ENCODE assay signal across 13 cellular contexts in the genomic region with DNA sequence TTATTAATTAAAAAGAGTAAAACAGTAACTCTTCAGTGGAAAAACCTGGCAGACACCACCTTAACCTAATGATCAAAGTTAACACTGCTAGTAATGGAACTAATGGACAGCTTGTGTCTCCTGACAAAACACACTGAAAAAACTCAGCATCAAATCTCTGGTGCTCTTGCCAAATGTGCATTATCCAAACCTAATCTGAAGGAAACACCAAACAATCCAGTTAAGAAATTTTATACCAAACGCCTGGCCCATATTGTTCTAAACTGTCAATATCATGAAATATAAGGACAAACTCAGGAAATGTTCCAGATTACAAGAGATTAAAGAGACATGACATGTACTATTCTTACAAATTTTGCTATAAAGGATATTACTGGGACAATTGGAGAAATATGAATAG. TPM values are rescaled to one million over a fixed set of nuclear protein-coding genes. Genes with fewer than 3 reads are reported as not detected.
DNase-seq lines count a peak whose midpoint lies in the region; ATAC-seq and TF ChIP-seq lines count a peak whose summit lies in the region.
"Had no signal": no experiment of that assay in that cellular context is flagged by ENCODE, and none has a peak within 500 bp of the region (broad histone marks: within the 10 kb centered on the region; RNA-seq: fewer than 3 reads in every experiment).

No MANE protein-coding gene starts in this region.

- DNase-seq in A673 (ENCODE audit: low spot score) (no peak), pulmonary artery endothelial cell (ENCODE audit: low read depth, low spot score) (peak; percentile 13), right cardiac atrium (no peak), SKM-1 treated with dmso at 0.1 percent for 144 hours (lab: John Stamatoyannopoulos, UW; ENCODE audit: unreplicated experiment) (no peak)
- no peak for DNase-seq in CD4-positive, alpha-beta T cell
- no peak for DNase-seq in central memory CD8-positive, alpha-beta T cell (ENCODE audit: low spot score in 2 of 2)
- DNase-seq: Caco-2; CD8-positive, alpha-beta memory T cell; DMS53; GM23248 had no signal

- ATAC-seq in CD4-positive, alpha-beta T cell (ENCODE audit: poor library complexity): no peak
- ATAC-seq in central memory CD8-positive, alpha-beta T cell (replicated peaks; ENCODE audit: extremely low read depth, poor library complexity, severe bottlenecking): no peak
- ATAC-seq in right cardiac atrium (no peak), HG02973 (IDR thresholded peaks at IDR 0.05; ENCODE audit: unreplicated experiment) (no peak)
- ATAC-seq: A549 had no signal

- peaks cover 48% of the 10 kb centered on the region for H3K4me1 Mint-ChIP-seq in CD4-positive, alpha-beta T cell (ENCODE audit: low read depth)
- peaks cover 38% of the 10 kb centered on the region for H3K4me1 Mint-ChIP-seq in central memory CD8-positive, alpha-beta T cell

- POLR2A ChIA-PET in A673 (lab: Charles Lee; ENCODE audit: low non-redundant PET): no interaction called here
- POLR2A ChIA-PET in CD4-positive, alpha-beta T cell (lab: Charles Lee): interaction anchor here (1.0 kb wide), 1 partner anchor 10 kb away, joined by 3 read pairs; the partner anchor contains the start of gene RSL24D1

- H3K4me3 ChIP-seq in A673 (ENCODE audit: low read depth, low read length, poor library complexity, severe bottlenecking): no peak overlapping the region
- no peak overlapping the region for H3K4me3 ChIP-seq in right cardiac atrium (ENCODE audit: low read length)
- H3K4me3 ChIP-seq: A549, GM23248 had no signal

- H3K36me3 Mint-ChIP-seq in CD4-positive, alpha-beta T cell (ENCODE audit: low read depth): peaks cover 98% of the 10 kb centered on the region
- peaks cover 65% of the 10 kb centered on the region for H3K36me3 Mint-ChIP-seq in central memory CD8-positive, alpha-beta T cell (ENCODE audit: insufficient read depth)

- H3K27me3 ChIP-seq in A673 (replicated peaks; ENCODE audit: insufficient read depth, low read depth, low read length, poor library complexity) (no peaks in the 10 kb centered on the region), right cardiac atrium (ENCODE audit: control insufficient read depth, insufficient read depth) (no peaks in the 10 kb centered on the region)
- H3K27me3 ChIP-seq in CD4-positive, alpha-beta T cell (ENCODE audit: control insufficient read depth, insufficient read depth, low read length): no peaks in the 10 kb centered on the region

- H3K27ac ChIP-seq in A673 (ENCODE audit: low read depth, low read length, poor library complexity, severe bottlenecking) (peak overlapping the region; percentile 7), right cardiac atrium (ENCODE audit: low read length) (no peak overlapping the region)
- H3K27ac ChIP-seq in CD4-positive, alpha-beta T cell (ENCODE audit: low read depth, low read length): no peak overlapping the region
- H3K27ac ChIP-seq: A549, GM23248 had no signal

- no peak for TF ChIP-seq CTCF in A673 (conservative IDR thresholded peaks at IDR 0.05; ENCODE audit: low read depth, low read length)
- TF ChIP-seq CTCF in CD4-positive, alpha-beta T cell (IDR thresholded peaks at IDR 0.05): no peak

- BruUV-seq in A673 (replicated peaks; lab: Mats Ljungman, UMichigan): no TSS peak

- no peak overlapping the region for H3K4me3 Mint-ChIP-seq in CD4-positive, alpha-beta T cell
- no peak overlapping the region for H3K4me3 Mint-ChIP-seq in central memory CD8-positive, alpha-beta T cell
- H3K4me3 Mint-ChIP-seq: CD14-positive monocyte had no signal

- H3K9me3 ChIP-seq in A673 (ENCODE audit: low read depth, low read length, poor library complexity, severe bottlenecking): no peaks in the 10 kb centered on the region
- no peaks in the 10 kb centered on the region for H3K9me3 ChIP-seq in CD4-positive, alpha-beta T cell (ENCODE audit: control insufficient read depth, low read length)
- H3K9me3 ChIP-seq in right cardiac atrium (ENCODE audit: control insufficient read depth, low read length): no peaks in the 10 kb centered on the region
- H3K9me3 ChIP-seq: A549, Caco-2 had no signal

- H3K27ac Mint-ChIP-seq in CD4-positive, alpha-beta T cell: peak overlapping the region; percentile 2
- H3K27ac Mint-ChIP-seq in central memory CD8-positive, alpha-beta T cell (ENCODE audit: low read depth): peak overlapping the region; percentile 8
- H3K27ac Mint-ChIP-seq: CD14-positive monocyte had no signal

- peaks cover 74% of the 10 kb centered on the region for H3K36me3 ChIP-seq in A673 (ENCODE audit: insufficient read depth, low read length, poor library complexity, severe bottlenecking)

- WGBS in right cardiac atrium: 63% methylated on average over 1 of the region's 1 CpG

- intact Hi-C loops in A673 (cut with micrococcal nuclease; ENCODE audit: unreplicated experiment) (no loop called here), right cardiac atrium (cut with DNase I) (no loop called here)
- intact Hi-C loops in CD4-positive, alpha-beta T cell (cut with DNase I, micrococcal nuclease): no loop called here

- H3K27me3 Mint-ChIP-seq in CD4-positive, alpha-beta T cell: no peaks in the 10 kb centered on the region
- no peaks in the 10 kb centered on the region for H3K27me3 Mint-ChIP-seq in central memory CD8-positive, alpha-beta T cell
- H3K27me3 Mint-ChIP-seq: CD8-positive, alpha-beta memory T cell had no signal

- no peaks in the 10 kb centered on the region for H3K4me1 ChIP-seq in A673 (ENCODE audit: insufficient read depth, low read length, poor library complexity, severe bottlenecking)
- no peaks in the 10 kb centered on the region for H3K4me1 ChIP-seq in right cardiac atrium (ENCODE audit: control insufficient read depth, insufficient read depth, low read length)
- H3K4me1 ChIP-seq: Caco-2 had no signal

- no peaks in the 10 kb centered on the region for H3K9me3 Mint-ChIP-seq in CD4-positive, alpha-beta T cell
- no peaks in the 10 kb centered on the region for H3K9me3 Mint-ChIP-seq in central memory CD8-positive, alpha-beta T cell
- H3K9me3 Mint-ChIP-seq: CD8-positive, alpha-beta memory T cell had no signal

- CTCF ChIA-PET in A673 (lab: Charles Lee): no interaction called here
- CTCF ChIA-PET in CD4-positive, alpha-beta T cell (lab: Charles Lee): interaction anchor here (1.5 kb wide), 1 partner anchor 10 kb away, joined by 3 read pairs; the partner anchor contains the start of gene RSL24D1

RNA-seq across cellular contexts. Expression of gene RSL24D1, which starts 10.4 kb away (rescaled TPM):
- 111 and 118 TPM in 2 replicates for total RNA-seq in A673 (2021)
- total RNA-seq in CD4-positive, alpha-beta T cell: 100 to 1,000 TPM; 163 to 164 TPM
- total RNA-seq in pulmonary artery endothelial cell: 59.7 and 99.4 TPM in 2 replicates
- 10 to 100 TPM; 54.0 to 59.2 (median 56.3) TPM for total RNA-seq in right cardiac atrium
- polyA plus RNA-seq in right cardiac atrium: 54.3 TPM
